Comparison of ENCODE assay signal across 25 cellular contexts in the genomic region with DNA sequence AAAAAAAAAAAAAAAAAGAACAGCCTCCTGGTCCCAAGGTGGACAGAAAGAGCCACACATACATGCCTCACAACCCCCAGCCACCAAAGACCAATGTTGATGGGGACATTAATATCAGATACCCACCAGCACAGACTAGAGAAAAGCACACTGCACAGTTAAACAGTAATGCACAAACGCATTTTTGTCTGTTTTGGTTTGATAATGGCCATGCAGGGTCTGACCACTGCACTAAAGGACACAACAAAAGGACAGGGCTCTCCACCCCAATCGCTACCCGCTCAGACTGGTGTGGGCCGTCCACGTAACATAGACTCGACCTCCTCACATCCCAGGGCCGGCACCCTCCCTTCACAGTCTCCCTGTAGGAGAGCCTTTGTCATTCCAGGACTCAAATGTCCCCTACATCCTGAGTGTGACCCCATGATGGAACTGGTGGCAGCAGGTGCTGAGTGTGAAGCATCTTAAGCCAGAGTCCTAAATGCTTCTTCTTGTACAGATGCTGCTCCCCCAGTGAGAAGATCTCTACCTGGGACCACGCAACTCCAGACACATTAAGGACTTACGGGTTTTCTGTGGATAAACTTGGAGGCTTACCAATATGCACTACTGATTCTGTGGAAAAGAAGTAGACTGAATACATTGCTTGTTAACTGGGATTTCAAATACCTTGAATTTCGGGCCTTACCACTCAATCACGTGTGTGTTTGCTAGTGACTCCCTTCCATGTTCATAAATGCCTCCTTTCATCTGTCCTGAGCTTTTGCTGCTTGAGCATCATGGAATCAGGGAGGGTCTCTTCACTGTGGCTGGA. TPM values are rescaled to one million over a fixed set of nuclear protein-coding genes. Genes with fewer than 3 reads are reported as not detected.
DNase-seq lines count a peak whose midpoint lies in the region; ATAC-seq and TF ChIP-seq lines count a peak whose summit lies in the region.
"Had no signal": no experiment of that assay in that cellular context is flagged by ENCODE, and none has a peak within 500 bp of the region (broad histone marks: within the 10 kb centered on the region; RNA-seq: fewer than 3 reads in every experiment).

No MANE protein-coding gene starts in this region.

- H3K27ac Mint-ChIP-seq in Caco-2 (ENCODE audit: unreplicated experiment): peak overlapping the region; percentile 24
- peak overlapping the region; percentile 70 for H3K27ac Mint-ChIP-seq in HFFc6
- H3K27ac Mint-ChIP-seq: activated CD4-positive, alpha-beta T cell treated with anti-CD3 and anti-CD28 coated beads for 36 hours; activated naive CD4-positive, alpha-beta T cell treated with anti-CD3 and anti-CD28 coated beads, Interleukin-2, amount 10 ng/mL, durations not matched to agents 7 days and 5 days; activated T-cell treated with anti-CD3 and anti-CD28 coated beads, Interleukin-2, amount 50 U/mL, for 24 hours; stimulated activated effector memory CD8-positive, alpha-beta T cell treated with anti-CD3 and anti-CD28 coated beads, Interleukin-12 subunit alpha, Interleukin-12 subunit beta, amount 100 ng/mL, for 72 hours had no signal

- no peak overlapping the region for H3K4ac ChIP-seq in mesenchymal stem cell (ENCODE audit: low read depth in 1 of 2, low read length in 2 of 2)

- no peak overlapping the region for H4K91ac ChIP-seq in mesenchymal stem cell (ENCODE audit: low read length)

- H3K27ac ChIP-seq in mesenchymal stem cell (ENCODE audit: low read length, poor library complexity, severe bottlenecking) (peak overlapping the region; percentile 4), spleen (no peak overlapping the region)
- H3K27ac ChIP-seq: cardiac muscle cell, neutrophil, SJCRH30 had no signal

- CTCF ChIA-PET in Caco-2 (lab: Charles Lee): interaction anchor here (0.5 to 1.0 kb wide), 3 partner anchors 32 to 285 kb away, joined by 3 to 7 read pairs (median 3); no protein-coding TSS in a partner anchor

- H2BK15ac ChIP-seq in mesenchymal stem cell (ENCODE audit: low read depth, poor library complexity, severe bottlenecking): no peak overlapping the region

- H3K4me3 Mint-ChIP-seq in Caco-2 (ENCODE audit: unreplicated experiment): no peak overlapping the region
- no peak overlapping the region for H3K4me3 Mint-ChIP-seq in HFFc6
- H3K4me3 Mint-ChIP-seq: activated CD4-positive, alpha-beta T cell treated with anti-CD3 and anti-CD28 coated beads for 36 hours; activated naive CD4-positive, alpha-beta T cell treated with anti-CD3 and anti-CD28 coated beads, Interleukin-2, amount 10 ng/mL, durations not matched to agents 7 days and 5 days; activated T-cell treated with anti-CD3 and anti-CD28 coated beads, Interleukin-2, amount 50 U/mL, for 24 hours; CD8-positive, alpha-beta memory T cell; stimulated activated effector memory CD8-positive, alpha-beta T cell treated with anti-CD3 and anti-CD28 coated beads, Interleukin-12 subunit alpha, Interleukin-12 subunit beta, amount 100 ng/mL, for 72 hours had no signal

- no peak for TF ChIP-seq POLR2A in spleen (IDR thresholded peaks at IDR 0.05)

- ATAC-seq in esophagus mucosa (no peak), SK-N-SH treated with all-trans-retinoic acid at 6 μM for 48 hours (no peak)
- ATAC-seq: activated CD4-positive, alpha-beta T cell treated with anti-CD3 and anti-CD28 coated beads for 36 hours; Panc1; stimulated activated effector memory CD8-positive, alpha-beta T cell treated with anti-CD3 and anti-CD28 coated beads, Interleukin-12 subunit alpha, Interleukin-12 subunit beta, amount 100 ng/mL, for 72 hours had no signal

- no peak overlapping the region for H2BK5ac ChIP-seq in mesenchymal stem cell (ENCODE audit: low read depth, low read length, poor library complexity, severe bottlenecking)

- H3K9ac ChIP-seq in mesenchymal stem cell (ENCODE audit: low read length): peak overlapping the region; percentile 34

- H2BK12ac ChIP-seq in mesenchymal stem cell (ENCODE audit: low read length in 2 of 2): no peak overlapping the region

- H3K4me1 ChIP-seq in Caco-2 (0 out of 2 replicates have a peak, but pooled peaks cover 8% of the 10 kb centered on the region), mesenchymal stem cell (ENCODE audit: control insufficient read depth, insufficient read depth, low read depth, low read length) (peaks cover 38% of the 10 kb centered on the region), spleen (peaks cover 21 to 48% (median 30%) of the 10 kb centered on the region in 6 donors)
- H3K4me1 ChIP-seq: SJCRH30 had no signal

- H3K9me3 Mint-ChIP-seq in Caco-2 (ENCODE audit: unreplicated experiment): no peaks in the 10 kb centered on the region
- H3K9me3 Mint-ChIP-seq in HFFc6: no peaks in the 10 kb centered on the region
- H3K9me3 Mint-ChIP-seq: activated T-cell treated with anti-CD3 and anti-CD28 coated beads, Interleukin-2, amount 50 U/mL, for 24 hours had no signal

- no TSS peak for BruUV-seq in Caco-2 (replicated peaks; lab: Mats Ljungman, UMichigan)

- H2BK120ac ChIP-seq in mesenchymal stem cell (ENCODE audit: low read depth, low read length): no peak overlapping the region

- peaks cover 99% of the 10 kb centered on the region for H3K36me3 Mint-ChIP-seq in Caco-2 (ENCODE audit: insufficient read depth, unreplicated experiment)
- peaks cover 51% of the 10 kb centered on the region for H3K36me3 Mint-ChIP-seq in HFFc6 (ENCODE audit: low read depth)

- H3K27me3 Mint-ChIP-seq in Caco-2 (ENCODE audit: insufficient read depth, unreplicated experiment) (no peaks in the 10 kb centered on the region), HFFc6 (ENCODE audit: insufficient read depth) (peaks cover 4% of the 10 kb centered on the region)
- H3K27me3 Mint-ChIP-seq: activated CD4-positive, alpha-beta T cell treated with anti-CD3 and anti-CD28 coated beads for 36 hours; activated naive CD4-positive, alpha-beta T cell treated with anti-CD3 and anti-CD28 coated beads, Interleukin-2, amount 10 ng/mL, durations not matched to agents 7 days and 5 days; activated T-cell treated with anti-CD3 and anti-CD28 coated beads, Interleukin-2, amount 50 U/mL, for 24 hours; CD8-positive, alpha-beta memory T cell had no signal

- H4K8ac ChIP-seq in mesenchymal stem cell (ENCODE audit: low read length): no peak overlapping the region

- H3K4me3 ChIP-seq in Caco-2 (ENCODE audit: low read depth, low read length) (no peak overlapping the region), mesenchymal stem cell (ENCODE audit: insufficient read depth in 1 of 2, low read depth in 1 of 2, low read length in 2 of 2) (no peak overlapping the region), spleen (no peak overlapping the region)
- H3K4me3 ChIP-seq: cardiac muscle cell, SJCRH30 had no signal

- DNase-seq in Caco-2: no peak
- no peak for DNase-seq in HFFc6
- DNase-seq in mesenchymal stem cell: no peak
- DNase-seq in spleen: peak; percentile 52
- no peak for DNase-seq in activated naive CD4-positive, alpha-beta T cell (lab: John Stamatoyannopoulos, UW)
- DNase-seq: activated T-cell treated with anti-CD3 and anti-CD28 coated beads, Interleukin-2, amount 50 U/mL, for 24 hours; CD8-positive, alpha-beta memory T cell; NCI-H1694 treated with DMSO at 0.1 percent for 48 hours; NCI-H524 treated with DMSO at 0.1 percent for 48 hours; stimulated activated CD4-positive, alpha-beta T cell treated with anti-CD3 and anti-CD28 coated beads, Interleukin-2, amount 100 ng/mL, for 48 hours had no signal

- no peak overlapping the region for H3K23ac ChIP-seq in mesenchymal stem cell (ENCODE audit: low read length in 2 of 2)

- intact Hi-C loops in Caco-2 (cut with micrococcal nuclease; ENCODE audit: unreplicated experiment): no loop called here
- intact Hi-C loops in spleen (cut with DNase I; ENCODE audit: low total_unique reads): no loop called here

- 97% methylated on average over 11 of the region's 11 CpGs for WGBS in mesenchymal stem cell
- 94 to 96% (median 95%) methylated on average over 11 of the region's 11 CpGs for WGBS in spleen, 5 donors

- H3K36me3 ChIP-seq in Caco-2 (ENCODE audit: control insufficient read depth, insufficient read depth, low read length) (peaks cover 22% of the 10 kb centered on the region), mesenchymal stem cell (ENCODE audit: control insufficient read depth in 1 of 2, insufficient read depth in 2 of 2, low read depth in 1 of 2, low read length in 2 of 2) (peaks cover 62 to 69% of the 10 kb centered on the region in 2 experiments), spleen (peaks cover 3 to 64% (median 24%) of the 10 kb centered on the region in 6 donors)
- H3K36me3 ChIP-seq: cardiac muscle cell had no signal

- peaks cover 20% of the 10 kb centered on the region for H3K79me1 ChIP-seq in mesenchymal stem cell (replicated peaks; ENCODE audit: low read length, poor library complexity, severe bottlenecking)

- H3K9me3 ChIP-seq in Caco-2 (no peaks in the 10 kb centered on the region), mesenchymal stem cell (ENCODE audit: control insufficient read depth, low read length) (peaks cover 8% of the 10 kb centered on the region), spleen (peaks cover 0 to 8% (median 7%) of the 10 kb centered on the region in 8 donors)
- H3K9me3 ChIP-seq: neutrophil had no signal

- H3K4me2 ChIP-seq in mesenchymal stem cell (ENCODE audit: low read length, poor library complexity, severe bottlenecking): no peak overlapping the region

- no peak overlapping the region for H2AFZ ChIP-seq in mesenchymal stem cell (ENCODE audit: low read depth, low read length)

- no peak overlapping the region for H3K18ac ChIP-seq in mesenchymal stem cell (ENCODE audit: low read depth in 1 of 2, low read length in 2 of 2)

- no peak overlapping the region for H3K14ac ChIP-seq in mesenchymal stem cell (ENCODE audit: low read length in 2 of 2)

- no peaks in the 10 kb centered on the region for H3K27me3 ChIP-seq in Caco-2 (replicated peaks; ENCODE audit: control insufficient read depth, insufficient read depth, low read length)
- H3K27me3 ChIP-seq in mesenchymal stem cell (ENCODE audit: control insufficient read depth in 1 of 2, insufficient read depth in 1 of 2, low read length in 2 of 2): no peaks in the 10 kb centered on the region
- H3K27me3 ChIP-seq in spleen (replicated peaks in 1 of 7): no peaks in the 10 kb centered on the region
- H3K27me3 ChIP-seq: cardiac muscle cell, neutrophil, SJCRH30 had no signal

- no peak for TF ChIP-seq CTCF in Caco-2 (IDR thresholded peaks at IDR 0.05; ENCODE audit: insufficient read depth in 1 of 2, low read depth in 1 of 2, low read length in 1 of 2, severe bottlenecking in 1 of 2, unreplicated experiment in 1 of 2)
- no peak for TF ChIP-seq CTCF in HFFc6 (IDR thresholded peaks at IDR 0.05)
- no peak for TF ChIP-seq CTCF in spleen (IDR thresholded peaks at IDR 0.05 in 8 of 11, conservative IDR thresholded peaks at IDR 0.05 in 3 of 11)

- POLR2A ChIA-PET in Caco-2 (lab: Charles Lee): interaction anchor here (0.6 kb wide), 2 partner anchors 28 to 66 kb away, joined by 3 read pairs; partner anchors contain the start of gene RRBP1

- H3K4me1 Mint-ChIP-seq in Caco-2 (ENCODE audit: low read depth, unreplicated experiment): peaks cover 27% of the 10 kb centered on the region
- peaks cover 74% of the 10 kb centered on the region for H3K4me1 Mint-ChIP-seq in HFFc6 (ENCODE audit: low read depth)

- H2AK5ac ChIP-seq in mesenchymal stem cell (ENCODE audit: low read length, severe bottlenecking): no peak overlapping the region

RNA-seq across cellular contexts. Expression of gene RRBP1, which starts 28.0 kb away (rescaled TPM):
- 665 and 758 TPM in 2 replicates for total RNA-seq in Caco-2 (2022)
- total RNA-seq in HFFc6 (2021; fragmentation: NEBNext Ultra II Directional; extraction: Animal tissue kit (Norgen Biotek cat#: 25700)): 100 to 1,000 TPM; 273 to 331 (median 317) TPM
- polyA plus RNA-seq in mesenchymal stem cell (2013, experiment 1 of 2): 209 TPM
- polyA plus RNA-seq in mesenchymal stem cell (2013, experiment 2 of 2): 195 TPM
- 100 to 1,000 TPM in 6 of 7 donors, 10 to 100 TPM in 1; 78.8 to 164 (median 122) TPM for total RNA-seq in spleen
- polyA plus RNA-seq in spleen: 10 to 100 TPM; 17.0 to 27.3 (median 21.7) TPM
- total RNA-seq in esophagus mucosa: 74.5 TPM

RNA-seq across cellular contexts. Expression of gene BANF2, which starts 45.7 kb away (rescaled TPM):
- total RNA-seq in Caco-2 (2022): 2.1 and 3.0 TPM in 2 replicates
- total RNA-seq in HFFc6 (2021; fragmentation: NEBNext Ultra II Directional; extraction: Animal tissue kit (Norgen Biotek cat#: 25700)): not detected
- polyA plus RNA-seq in mesenchymal stem cell (2013, experiment 1 of 2): not detected
- not detected for polyA plus RNA-seq in mesenchymal stem cell (2013, experiment 2 of 2)
- not detected for total RNA-seq in spleen
- polyA plus RNA-seq in spleen: not detected
- not detected for total RNA-seq in esophagus mucosa
- total RNA-seq: activated CD4-positive, alpha-beta T cell treated with anti-CD3 and anti-CD28 coated beads for 36 hours; activated CD8-positive, alpha-beta memory T cell treated with anti-CD3 and anti-CD28 coated beads for 36 hours; cardiac muscle cell; CD8-positive, alpha-beta memory T cell; dermis microvascular lymphatic vessel endothelial cell; LHCN-M2; lung microvascular endothelial cell; SJCRH30; T-helper 1 cell treated with Interleukin-12 subunit alpha and Interleukin-12 subunit beta and Interleukin-4 antibody, amounts not matched to agents 30 ng/mL and 1 ng/mL, for 36 hours; temporal lobe had no signal
- polyA plus RNA-seq: cardiac muscle cell; CD8-positive, alpha-beta memory T cell had no signal
